17 cellular contexts compared by ENCODE assay signal in genomic region chr5:2200261-2200965, GRCh38.
"Had no signal": no experiment of that assay in that cellular context is flagged by ENCODE, and none has a peak within 500 bp of the region (broad histone marks: within the 10 kb centered on the region; RNA-seq: fewer than 3 reads in every experiment).

No MANE protein-coding gene starts in this region.

- H3K4me1 ChIP-seq: body of pancreas, gastroesophageal sphincter, sigmoid colon, testis, upper lobe of right lung had no signal

- H3K27me3 ChIP-seq: body of pancreas, testis, upper lobe of right lung had no signal

- H3K27ac ChIP-seq: body of pancreas, epithelial cell of prostate, gastroesophageal sphincter, sigmoid colon, SK-N-MC, testis, upper lobe of right lung had no signal

- H3K4me3 ChIP-seq: body of pancreas, gastroesophageal sphincter, sigmoid colon, SK-N-MC, testis, upper lobe of right lung had no signal

- DNase-seq: activated gamma-delta T cell; activated T-cell treated with anti-CD3 and anti-CD28 coated beads, Interleukin-2, amount 50 U/mL, for 72 hours; amniotic stem cell; body of pancreas; caudate nucleus; effector memory CD4-positive, alpha-beta T cell; mesenchymal stem cell; naive thymus-derived CD8-positive, alpha-beta T cell; occipital lobe; sigmoid colon; stimulated activated CD4-positive, alpha-beta T cell treated with anti-CD3 and anti-CD28 coated beads, Interleukin-1b, Interleukin-23, amount 100 ng/mL, for 48 hours; stimulated activated naive CD8-positive, alpha-beta T cell treated with anti-CD3 and anti-CD28 coated beads, Interleukin-15, amount 100 ng/mL, for 72 hours; testis; upper lobe of right lung had no signal

- H3K36me3 ChIP-seq: gastroesophageal sphincter, sigmoid colon, upper lobe of right lung had no signal

- H3K9me3 ChIP-seq: body of pancreas, testis, upper lobe of right lung had no signal
